Comparison of ENCODE assay signal across 8 cellular contexts in the genomic region with DNA sequence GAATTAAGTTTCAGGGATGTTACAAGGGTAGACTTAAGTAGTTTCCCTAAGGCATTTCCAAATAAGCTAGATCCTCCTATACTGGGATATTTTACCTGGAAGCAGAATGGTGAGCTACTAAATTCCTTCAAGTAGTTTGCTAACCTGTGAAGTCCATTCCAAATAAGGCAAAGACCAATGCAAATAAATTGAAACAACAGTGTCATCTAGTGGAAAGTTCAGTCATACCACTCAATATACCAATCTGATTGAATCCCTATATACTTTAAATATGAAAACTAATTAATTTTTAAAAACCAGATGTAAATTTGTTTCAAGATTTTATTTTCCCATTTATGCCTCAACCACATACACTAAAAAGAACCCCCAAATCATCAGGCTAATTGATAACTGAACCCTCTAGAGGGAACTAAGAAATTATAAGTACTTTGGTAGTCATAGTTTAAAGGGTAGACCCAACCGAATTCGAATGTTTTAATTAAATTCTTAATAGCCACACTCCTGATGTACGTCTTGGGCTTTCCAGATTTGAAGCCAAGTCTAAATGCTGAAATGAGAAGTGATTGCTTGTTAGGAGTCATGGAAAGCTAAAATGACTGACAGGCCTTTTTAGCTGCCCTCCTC.
DNase-seq lines count a peak whose midpoint lies in the region; ATAC-seq, FAIRE-seq and TF ChIP-seq lines count a peak whose summit lies in the region.

No MANE protein-coding gene starts in this region.

- H2AK5ac ChIP-seq in H1 (ENCODE audit: low read depth, low read length) = no peak overlapping the region

- H3F3A ChIP-seq in neural cell (ENCODE audit: insufficient read depth, low read length, poor library complexity, severe bottlenecking) = peaks cover 3% of the 10 kb centered on the region

- H3K79me1 ChIP-seq in H1 (ENCODE audit: low read depth, low read length) = no peaks in the 10 kb centered on the region

- H3K27ac Mint-ChIP-seq in T-helper 2 cell treated with Interferon-gamma antibody and Interleukin-4, amounts not matched to agents 5 μg/mL and 100 μg/mL, for 36 hours = no peak overlapping the region

- H3K18ac ChIP-seq in H1 (ENCODE audit: extremely low read depth, low read length) = no peak overlapping the region

- no peaks in the 10 kb centered on the region; a peak in 1 of 7 replicates for H3K27me3 ChIP-seq in H1 (replicated peaks in 1 of 4; ENCODE audit: control insufficient read depth in 3 of 4, extremely low read depth in 1 of 4, insufficient read depth in 3 of 4, low read length in 3 of 4)
- no peaks in the 10 kb centered on the region for H3K27me3 ChIP-seq in neural cell (ENCODE audit: insufficient read depth, low read depth, low read length)

- TF ChIP-seq RAD21 in H1 (IDR thresholded peaks at IDR 0.05 in 1 of 2, conservative IDR thresholded peaks at IDR 0.05 in 1 of 2; ENCODE audit: low read depth in 2 of 2, low read length in 2 of 2) (peak; percentile 75 to 85), neural cell (conservative IDR thresholded peaks at IDR 0.05) (peak; percentile 94)

- no peaks in the 10 kb centered on the region for H3K9me3 Mint-ChIP-seq in T-helper 2 cell treated with Interferon-gamma antibody and Interleukin-4, amounts not matched to agents 5 μg/mL and 100 μg/mL, for 36 hours

- H4K5ac ChIP-seq in H1 (ENCODE audit: insufficient read length, low read depth, low read length) = no peak overlapping the region

- H3K9me3 ChIP-seq in H1 (ENCODE audit: insufficient read depth in 2 of 2, low read depth in 1 of 2, low read length in 1 of 2) (no peaks in the 10 kb centered on the region), neural cell (ENCODE audit: low read length) (no peaks in the 10 kb centered on the region)

- no peak overlapping the region for H3K4me3 ChIP-seq in H1 (ENCODE audit: extremely low read depth in 1 of 4, insufficient read depth in 2 of 4, low read depth in 3 of 4, low read length in 4 of 4)
- no peak overlapping the region for H3K4me3 ChIP-seq in neural cell (ENCODE audit: low read length)

- no peak overlapping the region for H3K14ac ChIP-seq in H1 (ENCODE audit: insufficient read length)

- TF ChIP-seq CTCF in H1 (IDR thresholded peaks at IDR 0.05; ENCODE audit: control extremely low read depth in 1 of 3, insufficient read depth in 1 of 3, low read depth in 1 of 3, low read length in 3 of 3) (peak in 2 of 3 experiments; percentile 45 to 56; a peak in 2 of 4 replicates), neural cell (IDR thresholded peaks at IDR 0.05; ENCODE audit: poor library complexity, severe bottlenecking) (peak; percentile 87)

- no peaks in the 10 kb centered on the region for H3K9me2 ChIP-seq in neural cell (ENCODE audit: insufficient read depth, low read length)

- H2BK12ac ChIP-seq in H1 (ENCODE audit: low read depth, low read length) = no peak overlapping the region

- H3K9ac ChIP-seq in H1 (replicated peaks in 1 of 4; ENCODE audit: extremely low read depth in 1 of 4, low read depth in 3 of 4, low read length in 3 of 4) (no peak overlapping the region), neural cell (ENCODE audit: low read length) (no peak overlapping the region)

- TF ChIP-seq EP300 in H1 (IDR thresholded peaks at IDR 0.05; ENCODE audit: borderline replicate concordance in 1 of 2, low read depth in 2 of 2, low read length in 2 of 2) (no peak), neural cell (conservative IDR thresholded peaks at IDR 0.05; ENCODE audit: poor library complexity, severe bottlenecking) (no peak)

- H3K4me1 ChIP-seq in H1 (replicated peaks in 1 of 4; ENCODE audit: control insufficient read depth in 3 of 4, insufficient read depth in 4 of 4, low read length in 3 of 4) = no peaks in the 10 kb centered on the region

- no peak overlapping the region for H3K4ac ChIP-seq in H1 (replicated peaks; ENCODE audit: insufficient read length, low read depth, low read length)

- H2BK20ac ChIP-seq in H1 (ENCODE audit: low read length) = no peak overlapping the region

- no peaks in the 10 kb centered on the region for H3K36me3 Mint-ChIP-seq in T-helper 2 cell treated with Interferon-gamma antibody and Interleukin-4, amounts not matched to agents 5 μg/mL and 100 μg/mL, for 36 hours (ENCODE audit: low read depth)

- peaks cover 23% of the 10 kb centered on the region for H3K27me3 Mint-ChIP-seq in T-helper 2 cell treated with Interferon-gamma antibody and Interleukin-4, amounts not matched to agents 5 μg/mL and 100 μg/mL, for 36 hours (ENCODE audit: low read depth)

- H3K36me3 ChIP-seq in H1 (ENCODE audit: control insufficient read depth in 2 of 4, insufficient read depth in 4 of 4, low read length in 3 of 4) (no peaks in the 10 kb centered on the region), neural cell (ENCODE audit: insufficient read depth, low read length) (no peaks in the 10 kb centered on the region)

- peak; percentile 40 for DNase-seq in GM03348 (ENCODE audit: low spot score)
- DNase-seq in NCI-H748 treated with DMSO at 0.1 percent for 48 hours (lab: John Stamatoyannopoulos, UW) = peak; percentile 27
- no peak for DNase-seq in H1 (ENCODE audit: low read depth in 1 of 2, low spot score in 2 of 2)
- DNase-seq in putamen (ENCODE audit: low spot score) = no peak
- DNase-seq in T-helper 2 cell treated with Interferon-gamma antibody and Interleukin-4, amounts not matched to agents 5 μg/mL and 100 μg/mL, for 36 hours (ENCODE audit: low spot score) = no peak

- H4K20me1 ChIP-seq in H1 (replicated peaks in 1 of 2; ENCODE audit: control insufficient read depth in 1 of 2, insufficient read depth in 2 of 2, low read length in 2 of 2) = no peaks in the 10 kb centered on the region
- H4K20me1 ChIP-seq in neural cell (ENCODE audit: insufficient read depth) = no peaks in the 10 kb centered on the region

- no peaks in the 10 kb centered on the region for H3K23me2 ChIP-seq in H1 (ENCODE audit: low read depth, low read length)

- H2AFZ ChIP-seq in H1 (ENCODE audit: low read length) = no peak overlapping the region
- no peak overlapping the region for H2AFZ ChIP-seq in neural cell (ENCODE audit: low read depth, low read length)

- H2BK120ac ChIP-seq in H1 (replicated peaks; ENCODE audit: low read depth, low read length) = no peak overlapping the region

- ATAC-seq in HG02973 (IDR thresholded peaks at IDR 0.05; ENCODE audit: unreplicated experiment) (peak; percentile 66), HG02840 (IDR thresholded peaks at IDR 0.05; ENCODE audit: low FRiP score, unreplicated experiment) (no peak)

- no peak for TF ChIP-seq POLR2A in H1 (IDR thresholded peaks at IDR 0.05; ENCODE audit: control extremely low read depth in 1 of 2, low read depth in 2 of 2, low read length in 2 of 2)

- no peak overlapping the region for H3K4me3 Mint-ChIP-seq in T-helper 2 cell treated with Interferon-gamma antibody and Interleukin-4, amounts not matched to agents 5 μg/mL and 100 μg/mL, for 36 hours

- H3K4me2 ChIP-seq in H1 (ENCODE audit: insufficient read depth in 1 of 2, low read depth in 2 of 2, low read length in 2 of 2) (no peak overlapping the region), neural cell (ENCODE audit: low read length) (no peak overlapping the region)

- H3K27ac ChIP-seq in H1 (ENCODE audit: low read depth, low read length) = no peak overlapping the region
- H3K27ac ChIP-seq in neural cell (ENCODE audit: low read length) = no peak overlapping the region

- no peak overlapping the region for H2BK5ac ChIP-seq in H1 (ENCODE audit: low read depth, low read length)

- H3K56ac ChIP-seq in H1 (replicated peaks; ENCODE audit: insufficient read length, low read depth, low read length) = no peak overlapping the region

- no peak overlapping the region for H3K23ac ChIP-seq in H1 (ENCODE audit: insufficient read length)

- H4K91ac ChIP-seq in H1 (replicated peaks; ENCODE audit: insufficient read length, low read length) = no peak overlapping the region

- no peaks in the 10 kb centered on the region for H3K79me2 ChIP-seq in H1 (ENCODE audit: control insufficient read depth in 1 of 2, insufficient read depth in 2 of 2, low read length in 2 of 2)
- H3K79me2 ChIP-seq in neural cell (replicated peaks; ENCODE audit: insufficient read depth, low read length) = no peaks in the 10 kb centered on the region

- CTCF ChIA-PET in H1 (lab: Charles Lee; ENCODE audit: partially characterized antibody) = interaction anchor here (1.0 to 3.2 kb wide), 9 partner anchors 39 to 1540 kb away, joined by 3 to 13 read pairs (median 3); no protein-coding TSS in a partner anchor

- no peaks in the 10 kb centered on the region for H3K4me1 Mint-ChIP-seq in T-helper 2 cell treated with Interferon-gamma antibody and Interleukin-4, amounts not matched to agents 5 μg/mL and 100 μg/mL, for 36 hours (ENCODE audit: low read depth)

- H4K8ac ChIP-seq in H1 (ENCODE audit: extremely low read depth, insufficient read depth, low read length) = no peak overlapping the region

- POLR2A ChIA-PET in H1 (lab: Charles Lee; ENCODE audit: partially characterized antibody) = interaction anchor here (0.9 kb wide), 1 partner anchor 933 kb away, joined by 3 read pairs; no protein-coding TSS in a partner anchor

- 65% methylated on average over 3 of the region's 3 CpGs; no CpG with 5 or more reads in 1 of the 2 experiments for WGBS in H1 (ENCODE audit: extremely low coverage in 1 of 2, insufficient coverage in 1 of 2, insufficient read length in 1 of 2, insufficient replicate concordance in 2 of 2, low coverage in 1 of 2, low lambda C conversion rate in 2 of 2, missing lambda C conversion rate in 1 of 2), 2 experiments

- FAIRE-seq in H1 (lab: Jason Lieb, UNC) = no peak

- H2BK15ac ChIP-seq in H1 (ENCODE audit: low read length) = no peak overlapping the region

TF ChIP-seq in H1, 55 proteins besides CTCF, POLR2A, EP300 and RAD21 (continues in another document):
- no peak for TF ChIP-seq YY1 (IDR thresholded peaks at IDR 0.05; ENCODE audit: low read depth, low read length)
- TF ChIP-seq KDM4A (IDR thresholded peaks at IDR 0.05; ENCODE audit: low read depth, low read length, severe bottlenecking) = no peak
- TF ChIP-seq, protein P1, sequence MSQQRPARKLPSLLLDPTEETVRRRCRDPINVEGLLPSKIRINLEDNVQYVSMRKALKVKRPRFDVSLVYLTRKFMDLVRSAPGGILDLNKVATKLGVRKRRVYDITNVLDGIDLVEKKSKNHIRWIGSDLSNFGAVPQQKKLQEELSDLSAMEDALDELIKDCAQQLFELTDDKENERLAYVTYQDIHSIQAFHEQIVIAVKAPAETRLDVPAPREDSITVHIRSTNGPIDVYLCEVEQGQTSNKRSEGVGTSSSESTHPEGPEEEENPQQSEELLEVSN (IDR thresholded peaks at IDR 0.05) = no peak
- TF ChIP-seq ASH2L (IDR thresholded peaks at IDR 0.05; ENCODE audit: low read length) = no peak

TF ChIP-seq in neural cell, 6 proteins besides CTCF, POLR2A, EP300 and RAD21:
- TF ChIP-seq POLR2AphosphoS5 (IDR thresholded peaks at IDR 0.05) = no peak
- no peak for TF ChIP-seq MXI1 (conservative IDR thresholded peaks at IDR 0.05; ENCODE audit: poor library complexity, severe bottlenecking)
- no peak for TF ChIP-seq TAF1 (IDR thresholded peaks at IDR 0.05; ENCODE audit: low read depth)
- TF ChIP-seq EZH2 (IDR thresholded peaks at IDR 0.05; ENCODE audit: borderline replicate concordance, insufficient read depth, low read length, poor library complexity, severe bottlenecking) = no peak
- TF ChIP-seq SMC3 (conservative IDR thresholded peaks at IDR 0.05; ENCODE audit: poor library complexity) = peak; percentile 90

Comparison
In these comparisons a context has a peak if more than half of its experiments do, and no peak if none do; other contexts are left out.
1. DNase-seq: peak in GM03348 (single experiment) and NCI-H748 treated with DMSO at 0.1 percent for 48 hours (single experiment); none in H1 (0 of 2), putamen (single experiment) and T-helper 2 cell treated with Interferon-gamma antibody and Interleukin-4, amounts not matched to agents 5 μg/mL and 100 μg/mL, for 36 hours (single experiment).